In genomic region chr10:22222236-22223190, GRCh38 we compare ENCODE assay signal across 16 cellular contexts. TPM values are rescaled to one million over a fixed set of nuclear protein-coding genes. Genes with fewer than 3 reads are reported as not detected.
A peak's percentile ranks its signal among the peaks of the same experiment; 100 is the strongest.
DNase-seq lines count a peak whose midpoint lies in the region; ATAC-seq and TF ChIP-seq lines count a peak whose summit lies in the region.
"Had no signal": no experiment of that assay in that cellular context is flagged by ENCODE, and none has a peak within 500 bp of the region (broad histone marks: within the 10 kb centered on the region; RNA-seq: fewer than 3 reads in every experiment).

No MANE protein-coding gene starts in this region.

- H3K27ac ChIP-seq in KMS-11 = peak overlapping the region; percentile 8; the same call in 1 of the 2 replicates
- H3K27ac ChIP-seq: breast epithelium, neutrophil had no signal

- peak overlapping the region; percentile 44 for H3K4me2 ChIP-seq in KMS-11

- no peak overlapping the region for H3K9ac ChIP-seq in KMS-11

- no peak overlapping the region for H3K4me3 ChIP-seq in KMS-11 (IDR thresholded peaks at IDR 0.05; ENCODE audit: insufficient read depth, low read depth, low read length)
- no peak overlapping the region for H3K4me3 ChIP-seq in mucosa of descending colon
- H3K4me3 ChIP-seq: breast epithelium had no signal

- H3K79me2 ChIP-seq in KMS-11 (ENCODE audit: insufficient read depth, low read depth) = no peaks in the 10 kb centered on the region

- peak; percentile 19 for DNase-seq in GM13977 (ENCODE audit: low spot score)
- no peak for DNase-seq in Right ventricle myocardium inferior (ENCODE audit: missing footprints)
- DNase-seq in hepatic stellate cell (ENCODE audit: low spot score) = no peak
- DNase-seq in mucosa of descending colon = no peak
- DNase-seq: CD4-positive, alpha-beta memory T cell; GDM1; HCEC 1CT; Karpas-422; NCI-H748 treated with DMSO at 0.1 percent for 48 hours; Right ventricle myocardium superior; substantia nigra had no signal

- no peaks in the 10 kb centered on the region for H4K20me1 ChIP-seq in KMS-11 (ENCODE audit: insufficient read depth)

- in situ Hi-C loops in GM13977 (cut with MboI; ENCODE audit: low pct_unique_long_range_greater_than_20kb, low sequenced_read_pairs, unreplicated experiment) = loop anchor here (25.0 kb wide), 1 partner anchor 210 kb away; the partner anchor contains the start of gene DNAJC1

- H3K36me3 ChIP-seq in KMS-11 (ENCODE audit: insufficient read depth) = no peaks in the 10 kb centered on the region
- no peaks in the 10 kb centered on the region for H3K36me3 ChIP-seq in mucosa of descending colon (ENCODE audit: low read depth)
- H3K36me3 ChIP-seq: breast epithelium, neutrophil had no signal

- TF ChIP-seq CTCF in GM13977 (IDR thresholded peaks at IDR 0.05; ENCODE audit: extremely low read depth, insufficient read depth, missing control alignments) (no peak), KMS-11 (conservative IDR thresholded peaks at IDR 0.05; ENCODE audit: low read depth, low read length) (no peak), mucosa of descending colon (IDR thresholded peaks at IDR 0.05) (no peak)

- H3K9me3 ChIP-seq in mucosa of descending colon = no peaks in the 10 kb centered on the region
- H3K9me3 ChIP-seq: breast epithelium, neutrophil had no signal

- intact Hi-C loops in Right ventricle myocardium inferior (cut with DNase I) (loop anchor here (10.0 kb wide), 1 partner anchor 728 kb away; no protein-coding TSS in a partner anchor), mucosa of descending colon (cut with DNase I, micrococcal nuclease) (no loop called here)

- peak; percentile 62 for ATAC-seq in GM18520 (IDR thresholded peaks at IDR 0.05; ENCODE audit: unreplicated experiment)
- ATAC-seq in GM21786 (IDR thresholded peaks at IDR 0.05; ENCODE audit: unreplicated experiment) = peak; percentile 68
- ATAC-seq in Right ventricle myocardium inferior = no peak
- no peak for ATAC-seq in mucosa of descending colon

- H2AFZ ChIP-seq in KMS-11 (ENCODE audit: low read depth) = no peak overlapping the region

- peaks cover 21% of the 10 kb centered on the region for H3K4me1 ChIP-seq in KMS-11 (ENCODE audit: low read depth, poor library complexity, severe bottlenecking)
- H3K4me1 ChIP-seq in mucosa of descending colon (ENCODE audit: low read depth) = no peaks in the 10 kb centered on the region
- H3K4me1 ChIP-seq: breast epithelium had no signal

- no peaks in the 10 kb centered on the region for H3K27me3 ChIP-seq in KMS-11 (ENCODE audit: insufficient read depth, low read depth)
- H3K27me3 ChIP-seq: breast epithelium, neutrophil had no signal

RNA-seq across cellular contexts. Expression of gene EBLN1, which starts 4.7 kb away (rescaled TPM):
- not detected for total RNA-seq in Right ventricle myocardium inferior
- total RNA-seq in mucosa of descending colon = not detected
- total RNA-seq: breast epithelium; CD4-positive, alpha-beta memory T cell; Right ventricle myocardium superior had no signal

Comparison
In these comparisons a context has a peak if more than half of its experiments do, and no peak if none do; other contexts are left out.
1. ATAC-seq: peak in GM18520 (single experiment) and GM21786 (single experiment); none in Right ventricle myocardium inferior (single experiment) and mucosa of descending colon (single experiment).